ENCODE assay signal across 10 cellular contexts in genomic region chr3:114900908-114901307, GRCh38.
DNase-seq lines count a peak whose midpoint lies in the region; ATAC-seq, FAIRE-seq and TF ChIP-seq lines count a peak whose summit lies in the region.
"Had no signal": no experiment of that assay in that cellular context is flagged by ENCODE, and none has a peak within 500 bp of the region (broad histone marks: within the 10 kb centered on the region; RNA-seq: fewer than 3 reads in every experiment).

No MANE protein-coding gene starts in this region.

- H3K9ac ChIP-seq in fibroblast of lung (ENCODE audit: insufficient read depth, low read length) = no peak overlapping the region

- peaks cover 16% of the 10 kb centered on the region for H3K4me1 Mint-ChIP-seq in stimulated activated naive CD8-positive, alpha-beta T cell treated with anti-CD3 and anti-CD28 coated beads, Interleukin-15, Interleukin-2, amounts not matched to agents 100 ng/mL and 50 ng/mL, for 24 hours (ENCODE audit: low read depth)

- H3K9me3 ChIP-seq in fibroblast of lung (ENCODE audit: control insufficient read depth, insufficient read depth, low read depth, low read length) = no peaks in the 10 kb centered on the region
- no peaks in the 10 kb centered on the region for H3K9me3 ChIP-seq in ovary

- peaks cover 8% of the 10 kb centered on the region for H3K36me3 Mint-ChIP-seq in stimulated activated naive CD8-positive, alpha-beta T cell treated with anti-CD3 and anti-CD28 coated beads, Interleukin-15, Interleukin-2, amounts not matched to agents 100 ng/mL and 50 ng/mL, for 24 hours (ENCODE audit: low read depth)

- H3K79me2 ChIP-seq in fibroblast of lung (ENCODE audit: control insufficient read depth, insufficient read depth, low read length) = no peaks in the 10 kb centered on the region

- WGBS in ovary, 3 donors = 52 to 62% (median 55%) methylated on average over 8 of the region's 8 CpGs

- TF ChIP-seq EP300 in ovary (IDR thresholded peaks at IDR 0.05) = no peak

- no peak for ATAC-seq in stimulated activated naive CD8-positive, alpha-beta T cell treated with anti-CD3 and anti-CD28 coated beads, Interleukin-15, Interleukin-2, amounts not matched to agents 100 U/mL and 50 U/mL, for 24 hours

- no peak overlapping the region for H3K27ac Mint-ChIP-seq in stimulated activated naive CD8-positive, alpha-beta T cell treated with anti-CD3 and anti-CD28 coated beads, Interleukin-15, Interleukin-2, amounts not matched to agents 100 ng/mL and 50 ng/mL, for 24 hours
- H3K27ac Mint-ChIP-seq: B cell had no signal

- H4K20me1 ChIP-seq in fibroblast of lung (ENCODE audit: control insufficient read depth, extremely low read depth, insufficient read depth, low read length) = no peaks in the 10 kb centered on the region

- H3K27ac ChIP-seq in fibroblast of lung (ENCODE audit: insufficient read depth, low read length) (no peak overlapping the region), ovary (no peak overlapping the region)

- no peaks in the 10 kb centered on the region for H3K27me3 ChIP-seq in fibroblast of lung (ENCODE audit: control insufficient read depth, insufficient read depth, low read length)
- H3K27me3 ChIP-seq in ovary = no peaks in the 10 kb centered on the region

- intact Hi-C loops in ovary (cut with DNase I) = no loop called here

- H3K9me3 Mint-ChIP-seq in stimulated activated naive CD8-positive, alpha-beta T cell treated with anti-CD3 and anti-CD28 coated beads, Interleukin-15, Interleukin-2, amounts not matched to agents 100 ng/mL and 50 ng/mL, for 24 hours = no peaks in the 10 kb centered on the region

- H3K36me3 ChIP-seq in fibroblast of lung (ENCODE audit: control insufficient read depth, insufficient read depth, low read length) = no peaks in the 10 kb centered on the region
- no peaks in the 10 kb centered on the region for H3K36me3 ChIP-seq in ovary

- H3K4me1 ChIP-seq in fibroblast of lung (ENCODE audit: control insufficient read depth, extremely low read depth, insufficient read depth, low read length) = no peaks in the 10 kb centered on the region
- H3K4me1 ChIP-seq in ovary (ENCODE audit: insufficient read depth) = peaks cover 3% of the 10 kb centered on the region

- H3K4me3 ChIP-seq in fibroblast of lung (replicated peaks in 1 of 4; ENCODE audit: control extremely low read depth in 1 of 4, insufficient read depth in 1 of 4, low read depth in 3 of 4, low read length in 4 of 4) (peak overlapping the region; percentile 47 to 65 (median 50)), ovary (peak overlapping the region; percentile 21)

- H3K4me2 ChIP-seq in fibroblast of lung (ENCODE audit: extremely low read depth, insufficient read depth, low read length) = peak overlapping the region; percentile 95

- no peak for FAIRE-seq in GM19239 (lab: Jason Lieb, UNC)

- TF ChIP-seq POLR2A in ovary (IDR thresholded peaks at IDR 0.05) = no peak

- peak overlapping the region; percentile 63 for H3K4me3 Mint-ChIP-seq in stimulated activated naive CD8-positive, alpha-beta T cell treated with anti-CD3 and anti-CD28 coated beads, Interleukin-15, Interleukin-2, amounts not matched to agents 100 ng/mL and 50 ng/mL, for 24 hours
- H3K4me3 Mint-ChIP-seq: B cell had no signal

- peak overlapping the region; percentile 90 for H2AFZ ChIP-seq in fibroblast of lung (ENCODE audit: low read length)

- no peak for DNase-seq in stimulated activated naive CD8-positive, alpha-beta T cell treated with anti-CD3 and anti-CD28 coated beads, Interleukin-15, Interleukin-2, amounts not matched to agents 100 U/mL and 50 U/mL, for 24 hours
- DNase-seq in fibroblast of lung (ENCODE audit: low read depth in 2 of 2) (no peak), ovary (no peak), medulla oblongata (ENCODE audit: extremely low spot score) (no peak), GM19239 (ENCODE audit: insufficient read length, low spot score) (no peak), NCI-H187 treated with DMSO at 0.1 percent for 48 hours (lab: John Stamatoyannopoulos, UW) (no peak), inferior parietal cortex (ENCODE audit: extremely low spot score) (no peak)
- DNase-seq: GF-D8 had no signal

- no peaks in the 10 kb centered on the region for H3K27me3 Mint-ChIP-seq in stimulated activated naive CD8-positive, alpha-beta T cell treated with anti-CD3 and anti-CD28 coated beads, Interleukin-15, Interleukin-2, amounts not matched to agents 100 ng/mL and 50 ng/mL, for 24 hours
- H3K27me3 Mint-ChIP-seq: B cell had no signal

- TF ChIP-seq CTCF in fibroblast of lung (conservative IDR thresholded peaks at IDR 0.05 in 1 of 2, IDR thresholded peaks at IDR 0.05 in 1 of 2; ENCODE audit: low read depth in 1 of 2, low read length in 2 of 2) = no peak
- TF ChIP-seq CTCF in ovary (IDR thresholded peaks at IDR 0.05) = no peak
